In the genomic region with DNA sequence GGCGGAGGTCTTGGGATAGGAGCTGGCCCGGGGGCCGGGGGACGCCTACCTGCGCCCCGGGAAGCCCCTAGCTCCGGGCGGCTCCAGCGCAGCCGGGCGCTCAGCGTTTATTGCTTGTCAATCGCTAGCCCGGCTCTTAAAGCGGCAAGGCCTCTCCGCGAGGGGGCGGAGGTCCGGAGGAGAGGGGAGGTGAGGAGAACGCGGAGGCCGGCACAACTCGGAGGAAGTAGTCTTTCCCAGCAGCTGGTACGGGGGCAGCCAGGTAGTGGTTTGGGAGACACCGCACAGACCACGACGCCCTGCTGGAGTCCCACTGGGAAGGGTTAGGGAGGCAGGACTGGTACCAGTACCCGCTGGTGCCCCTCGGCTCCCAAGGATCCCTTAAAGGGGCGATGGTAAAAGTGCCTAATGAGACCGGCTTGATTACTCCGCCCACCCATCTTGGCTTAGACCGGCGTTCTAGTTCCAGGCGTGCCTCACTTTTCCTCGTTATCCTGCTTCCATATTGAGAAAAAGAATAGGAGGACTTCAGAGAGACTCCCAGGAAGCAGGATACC, we compare ENCODE assay signal across 8 cellular contexts. TPM values are rescaled to one million over a fixed set of nuclear protein-coding genes. Genes with fewer than 3 reads are reported as not detected.
DNase-seq lines count a peak whose midpoint lies in the region; ATAC-seq lines count a peak whose summit lies in the region.

A gene with protein sequence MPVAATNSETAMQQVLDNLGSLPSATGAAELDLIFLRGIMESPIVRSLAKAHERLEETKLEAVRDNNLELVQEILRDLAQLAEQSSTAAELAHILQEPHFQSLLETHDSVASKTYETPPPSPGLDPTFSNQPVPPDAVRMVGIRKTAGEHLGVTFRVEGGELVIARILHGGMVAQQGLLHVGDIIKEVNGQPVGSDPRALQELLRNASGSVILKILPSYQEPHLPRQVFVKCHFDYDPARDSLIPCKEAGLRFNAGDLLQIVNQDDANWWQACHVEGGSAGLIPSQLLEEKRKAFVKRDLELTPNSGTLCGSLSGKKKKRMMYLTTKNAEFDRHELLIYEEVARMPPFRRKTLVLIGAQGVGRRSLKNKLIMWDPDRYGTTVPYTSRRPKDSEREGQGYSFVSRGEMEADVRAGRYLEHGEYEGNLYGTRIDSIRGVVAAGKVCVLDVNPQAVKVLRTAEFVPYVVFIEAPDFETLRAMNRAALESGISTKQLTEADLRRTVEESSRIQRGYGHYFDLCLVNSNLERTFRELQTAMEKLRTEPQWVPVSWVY (minus strand): TSS at position 112 of the 557 bp plus-strand sequence. CDS start 3,076 bp downstream, outside the sequence.

- H3K4me3 ChIP-seq in subcutaneous abdominal adipose tissue (ENCODE audit: low read depth in 1 of 5, low read length in 5 of 5), result peak within 1 kb of the TSS; percentile 52 to 69 (median 68)

- peak within 1 kb of the TSS; percentile 37 for H3K27ac ChIP-seq in subcutaneous abdominal adipose tissue (ENCODE audit: low read depth, low read length)

- ATAC-seq in naive B cell (ENCODE audit: low read depth in 2 of 2) (peak; percentile 75 to 77), HG03135 (IDR thresholded peaks at IDR 0.05; ENCODE audit: unreplicated experiment) (no peak)

- peaks cover 14 to 20% (median 17%) of the 10 kb centered on the region in 3 donors for H3K4me1 Mint-ChIP-seq in naive B cell

- peaks cover 0 to 28% (median 28%) of the 10 kb centered on the region in 5 donors for H3K4me1 ChIP-seq in subcutaneous abdominal adipose tissue (ENCODE audit: control insufficient read depth in 5 of 5, insufficient read depth in 5 of 5, low read length in 5 of 5)

- no peaks in the 10 kb centered on the region for H3K36me3 Mint-ChIP-seq in naive B cell

- H3K9ac ChIP-seq in subcutaneous abdominal adipose tissue (ENCODE audit: low read length in 5 of 5), result peak within 1 kb of the TSS in 4 of 5 donors; percentile 22 to 77 (median 58)

- H3K27me3 Mint-ChIP-seq in naive B cell, result peaks cover 15 to 59% (median 37%) of the 10 kb centered on the region in 3 donors

- peak; percentile 64 for DNase-seq in SIG-M5 treated with dmso at 0.1 percent for 504 hours (lab: John Stamatoyannopoulos, UW; ENCODE audit: unreplicated experiment)
- DNase-seq in SIG-M5 (lab: John Stamatoyannopoulos, UW), result no peak
- DNase-seq in OCI-M2 (lab: John Stamatoyannopoulos, UW; ENCODE audit: unreplicated experiment), result peak; percentile 84
- DNase-seq in activated gamma-delta T cell (lab: John Stamatoyannopoulos, UW), result peak; percentile 26
- peak; percentile 64 for DNase-seq in fibroblast of peridontal ligament (ENCODE audit: extremely low read depth)
- DNase-seq in naive B cell, result peak; percentile 51

- peak within 1 kb of the TSS; percentile 75 to 89 (median 84) for H3K4me3 Mint-ChIP-seq in naive B cell

- H3K9me3 ChIP-seq in subcutaneous abdominal adipose tissue (ENCODE audit: control insufficient read depth in 5 of 5, low read length in 5 of 5), result no peaks in the 10 kb centered on the region

- H3K27ac Mint-ChIP-seq in naive B cell, result peak within 1 kb of the TSS in 5 of 6 donors; percentile 14 to 93 (median 62)

- peaks cover 20 to 49% (median 42%) of the 10 kb centered on the region in 5 donors for H3K27me3 ChIP-seq in subcutaneous abdominal adipose tissue (ENCODE audit: control insufficient read depth in 5 of 5, insufficient read depth in 4 of 5, low read length in 5 of 5)

- H3K9me3 Mint-ChIP-seq in naive B cell, result no peaks in the 10 kb centered on the region

- no peaks in the 10 kb centered on the region for H3K36me3 ChIP-seq in subcutaneous abdominal adipose tissue (ENCODE audit: control insufficient read depth in 5 of 5, insufficient read depth in 5 of 5, low read length in 5 of 5)

RNA-seq across cellular contexts. Expression of the gene that starts here (rescaled TPM):
- polyA plus RNA-seq in naive B cell (ENCODE audit: low read depth in 6 of 6), result under 1 TPM in 1 of 6 donors, not detected in 5; 0.18 TPM

Comparison
In these comparisons a context has a peak if more than half of its experiments do, and no peak if none do; other contexts are left out.
1. Peak in DNase-seq and ATAC-seq in naive B cell; RNA of the gene not detected or under 1 TPM.